In genomic region chr19:50790365-50790825, GRCh38 we compare ENCODE assay signal across 19 cellular contexts. TPM values are rescaled to one million over a fixed set of nuclear protein-coding genes. Genes with fewer than 3 reads are reported as not detected.
DNase-seq lines count a peak whose midpoint lies in the region; ATAC-seq, FAIRE-seq and TF ChIP-seq lines count a peak whose summit lies in the region.
"Had no signal": no experiment of that assay in that cellular context is flagged by ENCODE, and none has a peak within 500 bp of the region (broad histone marks: within the 10 kb centered on the region; RNA-seq: fewer than 3 reads in every experiment).

ACP4 (plus strand) TSS chr19:50790415; CDS start chr19:50790415, 0 bp downstream.

- 0 out of 2 replicates have a peak, but pooled peaks have one; percentile 36 for TF ChIP-seq POLR2A in GM12891 (IDR thresholded peaks at IDR 0.05; ENCODE audit: low read depth, low read length)
- TF ChIP-seq POLR2A in H1 (IDR thresholded peaks at IDR 0.05; ENCODE audit: control extremely low read depth in 1 of 2, low read depth in 2 of 2, low read length in 2 of 2), result no peak

- no peaks in the 10 kb centered on the region for H3K9me3 Mint-ChIP-seq in activated T-cell treated with anti-CD3 and anti-CD28 coated beads, Interleukin-2, amount 50 U/mL, for 72 hours
- H3K9me3 Mint-ChIP-seq in stimulated activated effector memory CD8-positive, alpha-beta T cell treated with anti-CD3 and anti-CD28 coated beads, Interleukin-12 subunit alpha, Interleukin-12 subunit beta, amount 100 ng/mL, for 72 hours, result no peaks in the 10 kb centered on the region
- H3K9me3 Mint-ChIP-seq: CD14-positive monocyte, HFFc6 had no signal

- no peak within 1 kb of the TSS for H3K14ac ChIP-seq in H1 (ENCODE audit: insufficient read length)

- POLR2A ChIA-PET in H1 (lab: Charles Lee; ENCODE audit: partially characterized antibody), result interaction anchor here (0.7 to 11.1 kb wide), 5 partner anchors 10 to 224 kb away, joined by 3 to 221 read pairs (median 3); no protein-coding TSS in a partner anchor

- H3K4me1 Mint-ChIP-seq in activated T-cell treated with anti-CD3 and anti-CD28 coated beads, Interleukin-2, amount 50 U/mL, for 72 hours (ENCODE audit: low read depth), result no peaks in the 10 kb centered on the region
- peaks cover 6% of the 10 kb centered on the region for H3K4me1 Mint-ChIP-seq in stimulated activated effector memory CD8-positive, alpha-beta T cell treated with anti-CD3 and anti-CD28 coated beads, Interleukin-12 subunit alpha, Interleukin-12 subunit beta, amount 100 ng/mL, for 72 hours

- H2BK15ac ChIP-seq in H1 (ENCODE audit: low read length), result no peak within 1 kb of the TSS

- no peaks in the 10 kb centered on the region for H3K79me1 ChIP-seq in H1 (ENCODE audit: low read depth, low read length)

- no peak within 1 kb of the TSS for H2BK20ac ChIP-seq in H1 (ENCODE audit: low read length)

- H4K5ac ChIP-seq in H1 (ENCODE audit: insufficient read length, low read depth, low read length), result no peak within 1 kb of the TSS

- H2AK5ac ChIP-seq in H1 (ENCODE audit: low read depth, low read length), result no peak within 1 kb of the TSS; the same call in 1 of the 2 replicates

- no peak within 1 kb of the TSS for H3K18ac ChIP-seq in H1 (ENCODE audit: extremely low read depth, low read length)

- no peak for TF ChIP-seq RAD21 in H1 (IDR thresholded peaks at IDR 0.05 in 1 of 2, conservative IDR thresholded peaks at IDR 0.05 in 1 of 2; ENCODE audit: low read depth in 2 of 2, low read length in 2 of 2)

- H3K23me2 ChIP-seq in H1 (ENCODE audit: low read depth, low read length), result no peaks in the 10 kb centered on the region; the same call in 1 of the 2 replicates

- no peak within 1 kb of the TSS for H3K4ac ChIP-seq in H1 (replicated peaks; ENCODE audit: insufficient read length, low read depth, low read length)

- no peaks in the 10 kb centered on the region for H3K27me3 Mint-ChIP-seq in activated T-cell treated with anti-CD3 and anti-CD28 coated beads, Interleukin-2, amount 50 U/mL, for 72 hours (ENCODE audit: low read depth)

- no peak within 1 kb of the TSS for H4K91ac ChIP-seq in H1 (replicated peaks; ENCODE audit: insufficient read length, low read length)

- no peak within 1 kb of the TSS for H3K4me2 ChIP-seq in H1 (ENCODE audit: insufficient read depth in 1 of 2, low read depth in 2 of 2, low read length in 2 of 2)

- CTCF ChIA-PET in H1 (lab: Charles Lee; ENCODE audit: partially characterized antibody), result interaction anchor here (0.6 to 1.1 kb wide), 4 partner anchors 64 to 233 kb away, joined by 3 to 4 read pairs (median 3); partner anchors contain the start of gene KLK3

- no peak for DNase-seq in activated T-cell treated with anti-CD3 and anti-CD28 coated beads, Interleukin-2, amount 50 U/mL, for 72 hours
- DNase-seq in activated T-cell treated with anti-CD3 and anti-CD28 coated beads, Interleukin-2, amount 50 U/mL, for 48 hours, result no peak
- DNase-seq in GM12891 (ENCODE audit: insufficient read length, low spot score) (no peak), H1 (ENCODE audit: low read depth in 1 of 2, low spot score in 2 of 2) (no peak), COLO829 (ENCODE audit: low spot score) (no peak)
- no peak for DNase-seq in stimulated activated effector memory CD8-positive, alpha-beta T cell treated with anti-CD3 and anti-CD28 coated beads, Interleukin-12 subunit alpha, Interleukin-12 subunit beta, amount 100 ng/mL, for 72 hours (ENCODE audit: low spot score in 2 of 2)
- DNase-seq: DMS79, GOT3, HFFc6, Kasumi-1, NCI-H1417, NCI-H1930, NCI-H2171, NCI-H446 treated with DMSO at 0.1 percent for 48 hours had no signal

- 94% methylated on average over 12 of the region's 19 CpGs; no CpG with 5 or more reads in 1 of the 2 experiments for WGBS in H1 (ENCODE audit: extremely low coverage in 1 of 2, insufficient coverage in 1 of 2, insufficient read length in 1 of 2, insufficient replicate concordance in 2 of 2, low coverage in 1 of 2, low lambda C conversion rate in 2 of 2, missing lambda C conversion rate in 1 of 2), 2 experiments

- H2BK120ac ChIP-seq in H1 (replicated peaks; ENCODE audit: low read depth, low read length), result no peak within 1 kb of the TSS

- H3K27ac Mint-ChIP-seq in activated T-cell treated with anti-CD3 and anti-CD28 coated beads, Interleukin-2, amount 50 U/mL, for 72 hours, result peak within 1 kb of the TSS; percentile 35
- peak within 1 kb of the TSS; percentile 29 for H3K27ac Mint-ChIP-seq in stimulated activated effector memory CD8-positive, alpha-beta T cell treated with anti-CD3 and anti-CD28 coated beads, Interleukin-12 subunit alpha, Interleukin-12 subunit beta, amount 100 ng/mL, for 72 hours
- H3K27ac Mint-ChIP-seq: HFFc6 had no signal

- no peak within 1 kb of the TSS; the same call in 1 of the 2 replicates for H4K8ac ChIP-seq in H1 (ENCODE audit: extremely low read depth, insufficient read depth, low read length)

- no peak within 1 kb of the TSS for H3K27ac ChIP-seq in H1 (ENCODE audit: low read depth, low read length)

- no peaks in the 10 kb centered on the region for H3K79me2 ChIP-seq in H1 (ENCODE audit: control insufficient read depth in 1 of 2, insufficient read depth in 2 of 2, low read length in 2 of 2)

- no peak within 1 kb of the TSS for H2BK12ac ChIP-seq in H1 (ENCODE audit: low read depth, low read length)

- H3K9ac ChIP-seq in H1 (replicated peaks in 1 of 4; ENCODE audit: extremely low read depth in 1 of 4, low read depth in 3 of 4, low read length in 3 of 4), result no peak within 1 kb of the TSS

- no peaks in the 10 kb centered on the region for H3K36me3 Mint-ChIP-seq in activated T-cell treated with anti-CD3 and anti-CD28 coated beads, Interleukin-2, amount 50 U/mL, for 72 hours (ENCODE audit: insufficient read depth in 2 of 2)
- H3K36me3 Mint-ChIP-seq in stimulated activated effector memory CD8-positive, alpha-beta T cell treated with anti-CD3 and anti-CD28 coated beads, Interleukin-12 subunit alpha, Interleukin-12 subunit beta, amount 100 ng/mL, for 72 hours, result peaks cover 36% of the 10 kb centered on the region

- H2BK5ac ChIP-seq in H1 (ENCODE audit: low read depth, low read length), result no peak within 1 kb of the TSS

- FAIRE-seq in GM12891 (lab: Jason Lieb, UNC) (no peak), H1 (lab: Jason Lieb, UNC) (no peak)
- FAIRE-seq: G401.6 had no signal

- peaks cover 0 to 14% (median 4%) of the 10 kb centered on the region in 4 experiments; a peak in 5 of 7 replicates for H3K4me1 ChIP-seq in H1 (replicated peaks in 1 of 4; ENCODE audit: control insufficient read depth in 3 of 4, insufficient read depth in 4 of 4, low read length in 3 of 4)

- H3K36me3 ChIP-seq in H1 (ENCODE audit: control insufficient read depth in 2 of 4, insufficient read depth in 4 of 4, low read length in 3 of 4), result no peaks in the 10 kb centered on the region; a peak in 1 of 8 replicates

- H3K27me3 ChIP-seq in H1 (replicated peaks in 1 of 4; ENCODE audit: control insufficient read depth in 3 of 4, extremely low read depth in 1 of 4, insufficient read depth in 3 of 4, low read length in 3 of 4), result peaks cover 0 to 5% (median 0%) of the 10 kb centered on the region in 4 experiments; a peak in 1 of 7 replicates

- peak within 1 kb of the TSS; percentile 13 for H3K56ac ChIP-seq in H1 (replicated peaks; ENCODE audit: insufficient read length, low read depth, low read length)

- no peak within 1 kb of the TSS for H2AFZ ChIP-seq in H1 (ENCODE audit: low read length)

- H3K4me3 Mint-ChIP-seq in activated T-cell treated with anti-CD3 and anti-CD28 coated beads, Interleukin-2, amount 50 U/mL, for 72 hours, result no peak within 1 kb of the TSS
- H3K4me3 Mint-ChIP-seq in stimulated activated effector memory CD8-positive, alpha-beta T cell treated with anti-CD3 and anti-CD28 coated beads, Interleukin-12 subunit alpha, Interleukin-12 subunit beta, amount 100 ng/mL, for 72 hours, result no peak within 1 kb of the TSS
- H3K4me3 Mint-ChIP-seq: CD14-positive monocyte, HFFc6 had no signal

- no peak within 1 kb of the TSS for H3K4me3 ChIP-seq in H1 (ENCODE audit: extremely low read depth in 1 of 4, insufficient read depth in 2 of 4, low read depth in 3 of 4, low read length in 4 of 4)

- peak in 1 of 2 donors; percentile 17 for ATAC-seq in activated T-cell treated with anti-CD3 and anti-CD28 coated beads, Interleukin-2, amount 50 U/mL, for 72 hours (replicated peaks in 1 of 2)
- no peak for ATAC-seq in stimulated activated effector memory CD8-positive, alpha-beta T cell treated with anti-CD3 and anti-CD28 coated beads, Interleukin-12 subunit alpha, Interleukin-12 subunit beta, amount 100 ng/mL, for 72 hours
- ATAC-seq in GM18861 (IDR thresholded peaks at IDR 0.05; ENCODE audit: unreplicated experiment) (no peak), HG02642 (IDR thresholded peaks at IDR 0.05; ENCODE audit: poor library complexity, unreplicated experiment) (no peak)

- TF ChIP-seq EP300 in H1 (IDR thresholded peaks at IDR 0.05; ENCODE audit: borderline replicate concordance in 1 of 2, low read depth in 2 of 2, low read length in 2 of 2), result no peak

- no peak within 1 kb of the TSS for H3K23ac ChIP-seq in H1 (ENCODE audit: insufficient read length)

- TF ChIP-seq CTCF in H1 (IDR thresholded peaks at IDR 0.05; ENCODE audit: control extremely low read depth in 1 of 3, insufficient read depth in 1 of 3, low read depth in 1 of 3, low read length in 3 of 3), result no peak

- H4K20me1 ChIP-seq in H1 (replicated peaks in 1 of 2; ENCODE audit: control insufficient read depth in 1 of 2, insufficient read depth in 2 of 2, low read length in 2 of 2), result peaks cover 7 to 10% of the 10 kb centered on the region in 2 experiments

- H3K9me3 ChIP-seq in H1 (ENCODE audit: insufficient read depth in 2 of 2, low read depth in 1 of 2, low read length in 1 of 2), result no peaks in the 10 kb centered on the region

TF ChIP-seq in GM12891, 5 proteins besides CTCF, POLR2A, EP300 and RAD21 (continues in another document):
- TF ChIP-seq PAX5 (IDR thresholded peaks at IDR 0.05; ENCODE audit: insufficient read depth, low read length, severe bottlenecking) (no peak), TAF1 (IDR thresholded peaks at IDR 0.05; ENCODE audit: low read depth, low read length) (no peak), POLR2AphosphoS5 (IDR thresholded peaks at IDR 0.05; ENCODE audit: low read depth, low read length) (no peak)

TF ChIP-seq in H1, 55 proteins besides CTCF, POLR2A, EP300 and RAD21 (continues in another document):
- TF ChIP-seq ZNF274 (IDR thresholded peaks at IDR 0.05; ENCODE audit: borderline replicate concordance, extremely low read depth, low read length) (no peak), RXRA (IDR thresholded peaks at IDR 0.05; ENCODE audit: insufficient read depth, low read depth, low read length) (no peak)

RNA-seq across cellular contexts. Expression of gene ACP4, which starts in this region (rescaled TPM):
- total RNA-seq in activated T-cell treated with anti-CD3 and anti-CD28 coated beads, Interleukin-2, amount 50 U/mL, for 72 hours, result not detected
- not detected for polyA plus RNA-seq in GM12891 (2012; ENCODE audit: low read depth, missing spikeins)
- total RNA-seq in H1 (2021; fragmentation: NEBNext Ultra II Directional; extraction: Animal tissue kit (Norgen Biotek cat#: 25700)), result not detected in 2 replicates
- not detected in 2 replicates for polyA plus RNA-seq in H1 (2011; rRNA removed)
- not detected for polyA plus RNA-seq in H1 (2011; cell fraction: cytosol; rRNA removed)
- polyA plus RNA-seq in H1 (2011; cell fraction: nucleus; rRNA removed), result not detected
- not detected in 4 replicates for polyA plus RNA-seq in H1 (2012, experiment 1 of 2)
- polyA plus RNA-seq in H1 (2012, experiment 2 of 2), result not detected
- polyA plus RNA-seq in H1 (2013, experiment 1 of 2), result not detected
- not detected for polyA plus RNA-seq in H1 (2013, experiment 2 of 2)
- not detected in 2 replicates for polyA minus RNA-seq in H1 (2011; rRNA and poly(A)+ RNA removed)
- not detected for polyA minus RNA-seq in H1 (2011; cell fraction: cytosol; rRNA and poly(A)+ RNA removed)
- polyA minus RNA-seq in H1 (2011; cell fraction: nucleus; rRNA and poly(A)+ RNA removed), result not detected
- total RNA-seq: A673, HFFc6 had no signal
- polyA plus RNA-seq: CD14-positive monocyte had no signal
